14 cellular contexts compared by ENCODE assay signal in genomic region chr4:47011189-47011518, GRCh38. TPM values are rescaled to one million over a fixed set of nuclear protein-coding genes. Genes with fewer than 3 reads are reported as not detected.
DNase-seq lines count a peak whose midpoint lies in the region; ATAC-seq, FAIRE-seq and TF ChIP-seq lines count a peak whose summit lies in the region.
"Had no signal": no experiment of that assay in that cellular context is flagged by ENCODE, and none has a peak within 500 bp of the region (broad histone marks: within the 10 kb centered on the region; RNA-seq: fewer than 3 reads in every experiment).

No MANE protein-coding gene starts in this region.

- H3K9me3 ChIP-seq in heart left ventricle: peaks cover 0 to 6% (median 0%) of the 10 kb centered on the region in 12 donors
- H3K9me3 ChIP-seq in right atrium auricular region: no peaks in the 10 kb centered on the region
- H3K9me3 ChIP-seq in uterus: no peaks in the 10 kb centered on the region

- H3K4me3 ChIP-seq in heart left ventricle (peak overlapping the region in 5 of 12 donors; percentile 3 to 27 (median 16)), right atrium auricular region (no peak overlapping the region), rectal smooth muscle tissue (ENCODE audit: low read length) (peak overlapping the region; percentile 15), uterus (no peak overlapping the region)

- peaks cover 14% of the 10 kb centered on the region for H3K4me1 Mint-ChIP-seq in activated naive CD8-positive, alpha-beta T cell treated with anti-CD3 and anti-CD28 coated beads for 36 hours

- peak overlapping the region; percentile 38 for H3K27ac Mint-ChIP-seq in activated naive CD8-positive, alpha-beta T cell treated with anti-CD3 and anti-CD28 coated beads for 36 hours

- no peak for FAIRE-seq in GM12891 (lab: Jason Lieb, UNC)

- no peak overlapping the region for H3K4me3 Mint-ChIP-seq in activated naive CD8-positive, alpha-beta T cell treated with anti-CD3 and anti-CD28 coated beads for 36 hours

- H3K4me1 ChIP-seq in heart left ventricle (peaks cover 0 to 16% (median 3%) of the 10 kb centered on the region in 12 donors), right atrium auricular region (peaks cover 0 to 13% of the 10 kb centered on the region in 2 donors), rectal smooth muscle tissue (ENCODE audit: control insufficient read depth, insufficient read depth, low read length) (no peaks in the 10 kb centered on the region), uterus (no peaks in the 10 kb centered on the region)

- no peak for TF ChIP-seq CTCF in heart left ventricle (IDR thresholded peaks at IDR 0.05)
- no peak for TF ChIP-seq CTCF in right atrium auricular region (IDR thresholded peaks at IDR 0.05)
- TF ChIP-seq CTCF in uterus (IDR thresholded peaks at IDR 0.05): no peak

- peak overlapping the region in 8 of 12 donors; percentile 37 to 66 (median 50) for H3K27ac ChIP-seq in heart left ventricle
- peak overlapping the region in 1 of 2 donors; percentile 54 for H3K27ac ChIP-seq in right atrium auricular region
- no peak overlapping the region for H3K27ac ChIP-seq in rectal smooth muscle tissue (ENCODE audit: low read depth, low read length)
- no peak overlapping the region for H3K27ac ChIP-seq in uterus

- 88 to 90% (median 89%) methylated on average over 1 of the region's 1 CpG for WGBS in heart left ventricle, 4 donors

- DNase-seq in heart left ventricle (no peak), right atrium auricular region (ENCODE audit: low spot score) (no peak), GM12891 (ENCODE audit: insufficient read length, low spot score) (no peak), dermis blood vessel endothelial cell (no peak), uterus (no peak)
- DNase-seq in activated naive CD8-positive, alpha-beta T cell treated with anti-CD3 and anti-CD28 coated beads for 36 hours: no peak
- DNase-seq: C1 segment of cervical spinal cord, foreskin melanocyte, GDM1, NCI-H2227 treated with DMSO at 0.1 percent for 48 hours had no signal

- intact Hi-C loops in heart left ventricle (cut with DNase I): no loop called here
- intact Hi-C loops in uterus (cut with DNase I; ENCODE audit: low total_unique reads): no loop called here

- no peak for TF ChIP-seq POLR2A in heart left ventricle (IDR thresholded peaks at IDR 0.05)
- TF ChIP-seq POLR2A in GM12891 (IDR thresholded peaks at IDR 0.05; ENCODE audit: low read depth, low read length): no peak
- no peak for TF ChIP-seq POLR2A in uterus (IDR thresholded peaks at IDR 0.05)

- peak in 1 of 4 donors; percentile 13 for ATAC-seq in heart left ventricle
- ATAC-seq in HG03066 (IDR thresholded peaks at IDR 0.05; ENCODE audit: low read depth, unreplicated experiment): peak; percentile 42

- H3K27me3 Mint-ChIP-seq in activated naive CD8-positive, alpha-beta T cell treated with anti-CD3 and anti-CD28 coated beads for 36 hours: no peaks in the 10 kb centered on the region

- H3K36me3 Mint-ChIP-seq in activated naive CD8-positive, alpha-beta T cell treated with anti-CD3 and anti-CD28 coated beads for 36 hours: peaks cover 2% of the 10 kb centered on the region

- H3K36me3 ChIP-seq in heart left ventricle (no peaks in the 10 kb centered on the region), right atrium auricular region (no peaks in the 10 kb centered on the region), rectal smooth muscle tissue (ENCODE audit: control insufficient read depth, insufficient read depth, low read length) (no peaks in the 10 kb centered on the region), uterus (no peaks in the 10 kb centered on the region)

- H3K27me3 ChIP-seq in heart left ventricle: no peaks in the 10 kb centered on the region
- no peaks in the 10 kb centered on the region for H3K27me3 ChIP-seq in right atrium auricular region
- H3K27me3 ChIP-seq in rectal smooth muscle tissue (ENCODE audit: control insufficient read depth, insufficient read depth, low read length): no peaks in the 10 kb centered on the region
- no peaks in the 10 kb centered on the region for H3K27me3 ChIP-seq in uterus

- H3K9ac ChIP-seq in rectal smooth muscle tissue (ENCODE audit: low read length): no peak overlapping the region

- H3K9me3 Mint-ChIP-seq in activated naive CD8-positive, alpha-beta T cell treated with anti-CD3 and anti-CD28 coated beads for 36 hours: no peaks in the 10 kb centered on the region

TF ChIP-seq in GM12891, 5 proteins besides CTCF, POLR2A, EP300 and RAD21:
- TF ChIP-seq SPI1 (IDR thresholded peaks at IDR 0.05; ENCODE audit: low read depth, low read length) (no peak), POLR2AphosphoS5 (IDR thresholded peaks at IDR 0.05; ENCODE audit: low read depth, low read length) (no peak), TAF1 (IDR thresholded peaks at IDR 0.05; ENCODE audit: low read depth, low read length) (no peak)

RNA-seq across cellular contexts. Expression of gene GABRA4, which starts 17.8 kb away (rescaled TPM):
- total RNA-seq in heart left ventricle (10 to 100 TPM in 8 of 9 donors, 1 to 10 TPM in 1; 9.3 to 43.7 (median 30.5) TPM), right atrium auricular region (1 to 10 TPM in 1 of 2 donors, under 1 TPM in 1; 0.55 to 1.0 TPM), dermis blood vessel endothelial cell (not detected in 2 replicates), uterus (under 1 TPM in 1 of 4 donors, not detected in 3; 0.35 TPM)
- 1 to 10 TPM; 2.7 to 8.3 TPM for polyA plus RNA-seq in heart left ventricle
- not detected for total RNA-seq in activated naive CD8-positive, alpha-beta T cell treated with anti-CD3 and anti-CD28 coated beads for 36 hours
- polyA plus RNA-seq in GM12891 (2012; ENCODE audit: low read depth, missing spikeins): 0.21 TPM
- total RNA-seq: activated CD8-positive, alpha-beta memory T cell treated with anti-CD3 and anti-CD28 coated beads for 36 hours; T-helper 1 cell treated with Interleukin-12 subunit alpha and Interleukin-12 subunit beta and Interleukin-4 antibody, amounts not matched to agents 30 ng/mL and 1 ng/mL, for 36 hours had no signal

RNA-seq across cellular contexts. Expression of gene GABRB1, which starts 20.2 kb away (rescaled TPM):
- total RNA-seq in heart left ventricle (10 to 100 TPM in 1 of 9 donors, 1 to 10 TPM in 8; 1.3 to 13.6 (median 4.8) TPM), right atrium auricular region (1 to 10 TPM; 1.1 to 2.6 TPM), dermis blood vessel endothelial cell (not detected in 2 replicates), uterus (1 to 10 TPM in 2 of 4 donors, not detected in 2; 1.2 to 1.5 TPM)
- polyA plus RNA-seq in heart left ventricle: 1 to 10 TPM; 1.0 to 1.5 TPM
- total RNA-seq in activated naive CD8-positive, alpha-beta T cell treated with anti-CD3 and anti-CD28 coated beads for 36 hours: not detected
- polyA plus RNA-seq in GM12891 (2012; ENCODE audit: low read depth, missing spikeins): not detected
- total RNA-seq: activated CD8-positive, alpha-beta memory T cell treated with anti-CD3 and anti-CD28 coated beads for 36 hours; T-helper 1 cell treated with Interleukin-12 subunit alpha and Interleukin-12 subunit beta and Interleukin-4 antibody, amounts not matched to agents 30 ng/mL and 1 ng/mL, for 36 hours had no signal

Comparison
In these comparisons a context has a peak if more than half of its experiments do, and no peak if none do; other contexts are left out.
1. RNA of gene GABRA4, which starts 17.8 kb away (total RNA-seq): 9.3 to 43.7 TPM in heart left ventricle; 0.55 to 1.0 TPM in right atrium auricular region, not detected in activated naive CD8-positive, alpha-beta T cell treated with anti-CD3 and anti-CD28 coated beads for 36 hours, not detected in dermis blood vessel endothelial cell and 0.35 TPM in uterus; every median in the first group is over 4 times any median in the second.
2. H3K27ac ChIP-seq: peak in heart left ventricle (8 of 12); none in rectal smooth muscle tissue (single experiment) and uterus (0 of 2).